8 cellular contexts compared by ENCODE assay signal in the genomic region with DNA sequence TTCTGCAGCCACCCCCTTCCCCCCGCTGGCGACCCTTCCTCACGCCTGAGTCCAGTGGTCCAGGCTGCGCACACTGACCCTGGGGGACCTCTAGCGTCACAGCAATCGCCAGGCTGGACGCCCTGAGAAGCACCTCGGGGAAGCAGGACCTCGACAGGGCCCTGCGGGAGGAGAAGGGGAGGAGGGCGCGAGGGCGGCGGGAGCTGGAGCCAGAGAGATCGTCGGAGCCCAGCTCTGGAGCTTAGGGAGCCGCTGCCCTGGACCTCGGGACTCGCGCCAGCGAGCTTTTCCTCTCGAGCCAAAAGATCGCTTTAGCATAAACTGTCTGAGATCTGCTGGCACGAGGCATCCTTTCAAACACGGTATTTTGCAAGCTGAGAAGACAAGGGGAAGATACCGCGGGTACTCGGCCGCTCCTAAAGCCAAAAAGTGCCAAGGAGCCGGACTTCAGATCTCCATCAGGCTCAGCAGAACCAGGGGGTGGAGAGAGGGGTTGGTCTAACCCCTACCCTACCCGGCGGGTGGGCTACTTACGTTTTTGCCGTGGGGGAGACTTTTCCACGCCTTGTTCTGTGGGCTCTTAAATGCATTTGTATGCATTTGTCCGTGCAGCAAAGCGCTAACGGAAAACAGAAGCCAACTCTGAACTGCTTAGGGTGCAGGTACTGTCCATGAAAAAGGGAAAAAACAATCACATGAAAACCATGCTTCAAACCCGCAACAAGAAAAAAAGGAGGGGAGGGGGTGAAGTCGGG. TPM values are rescaled to one million over a fixed set of nuclear protein-coding genes. Genes with fewer than 3 reads are reported as not detected.
DNase-seq lines count a peak whose midpoint lies in the region; ATAC-seq and TF ChIP-seq lines count a peak whose summit lies in the region.

No MANE protein-coding gene starts in this region.

- no peaks in the 10 kb centered on the region for H3K36me3 ChIP-seq in muscle layer of colon (ENCODE audit: insufficient read depth, low read length)

- H3K27ac ChIP-seq in muscle layer of colon (ENCODE audit: low read depth, low read length) = peak overlapping the region; percentile 81

- CTCF ChIA-PET in Calu3 (lab: Charles Lee) = no interaction called here

- peaks cover 7% of the 10 kb centered on the region for H3K4me1 Mint-ChIP-seq in Calu3 (ENCODE audit: low read depth, unreplicated experiment)

- H3K9me3 Mint-ChIP-seq in Calu3 (ENCODE audit: low read depth, unreplicated experiment) = no peaks in the 10 kb centered on the region

- peak overlapping the region; percentile 30 for H3K9ac ChIP-seq in muscle layer of colon (ENCODE audit: low read length)

- intact Hi-C loops in Calu3 (cut with micrococcal nuclease; ENCODE audit: unreplicated experiment) = loop anchor here (10.0 kb wide), 1 partner anchor 421 kb away; no protein-coding TSS in a partner anchor

- peaks cover 70% of the 10 kb centered on the region for H3K27me3 Mint-ChIP-seq in Calu3 (ENCODE audit: unreplicated experiment)

- BruUV-seq in Calu3 (replicated peaks; lab: Mats Ljungman, UMichigan) = no TSS peak

- DNase-seq in Calu3 (peak; percentile 20), NCI-H1105 treated with DMSO at 0.1 percent for 48 hours (lab: John Stamatoyannopoulos, UW) (peak; percentile 53), epithelial cell of esophagus (ENCODE audit: low read depth) (peak; percentile 16), NCI-H146 treated with DMSO at 0.1 percent for 48 hours (lab: John Stamatoyannopoulos, UW; ENCODE audit: unreplicated experiment) (no peak), NCI-H2196 treated with DMSO at 0.1 percent for 48 hours (lab: John Stamatoyannopoulos, UW; ENCODE audit: unreplicated experiment) (no peak), RPMI8226 (no peak)

- H3K4me3 ChIP-seq in epithelial cell of esophagus (ENCODE audit: low read length) = peak overlapping the region; percentile 19
- H3K4me3 ChIP-seq in muscle layer of colon (ENCODE audit: low read depth in 1 of 2, low read length in 2 of 2) = peak overlapping the region; percentile 75 to 84

- peak overlapping the region; percentile 26 for H3K4me3 Mint-ChIP-seq in Calu3 (ENCODE audit: low read depth, unreplicated experiment)

- TF ChIP-seq CTCF in Calu3 (IDR thresholded peaks at IDR 0.05; ENCODE audit: unreplicated experiment) (no peak), epithelial cell of esophagus (IDR thresholded peaks at IDR 0.05; ENCODE audit: insufficient read depth, low read depth, low read length, missing control alignments) (no peak)

- no peak for ATAC-seq in HG03159 (IDR thresholded peaks at IDR 0.05; ENCODE audit: unreplicated experiment)

- no peak overlapping the region for H3K27ac Mint-ChIP-seq in Calu3 (ENCODE audit: unreplicated experiment)

- H3K27me3 ChIP-seq in muscle layer of colon (ENCODE audit: control insufficient read depth in 1 of 2, insufficient read depth in 2 of 2, low read length in 2 of 2) = peaks cover 0 to 4% of the 10 kb centered on the region in 2 donors

- H3K36me3 Mint-ChIP-seq in Calu3 (ENCODE audit: insufficient read depth, unreplicated experiment) = no peaks in the 10 kb centered on the region

- peaks cover 27% of the 10 kb centered on the region for H3K4me1 ChIP-seq in muscle layer of colon (ENCODE audit: insufficient read depth, low read length)

- no peaks in the 10 kb centered on the region for H3K9me3 ChIP-seq in muscle layer of colon (ENCODE audit: low read length)

RNA-seq across cellular contexts. Expression of a gene that starts 0.6 kb away (rescaled TPM):
- not detected in 2 replicates for total RNA-seq in Calu3 (2022)

Comparison
In these comparisons a context has a peak if more than half of its experiments do, and no peak if none do; other contexts are left out.
1. DNase-seq: peak in Calu3 (single experiment), NCI-H1105 treated with DMSO at 0.1 percent for 48 hours (single experiment) and epithelial cell of esophagus (single experiment); none in NCI-H146 treated with DMSO at 0.1 percent for 48 hours (single experiment), NCI-H2196 treated with DMSO at 0.1 percent for 48 hours (single experiment) and RPMI8226 (single experiment).